Comparison of ENCODE assay signal across 25 cellular contexts in the genomic region with DNA sequence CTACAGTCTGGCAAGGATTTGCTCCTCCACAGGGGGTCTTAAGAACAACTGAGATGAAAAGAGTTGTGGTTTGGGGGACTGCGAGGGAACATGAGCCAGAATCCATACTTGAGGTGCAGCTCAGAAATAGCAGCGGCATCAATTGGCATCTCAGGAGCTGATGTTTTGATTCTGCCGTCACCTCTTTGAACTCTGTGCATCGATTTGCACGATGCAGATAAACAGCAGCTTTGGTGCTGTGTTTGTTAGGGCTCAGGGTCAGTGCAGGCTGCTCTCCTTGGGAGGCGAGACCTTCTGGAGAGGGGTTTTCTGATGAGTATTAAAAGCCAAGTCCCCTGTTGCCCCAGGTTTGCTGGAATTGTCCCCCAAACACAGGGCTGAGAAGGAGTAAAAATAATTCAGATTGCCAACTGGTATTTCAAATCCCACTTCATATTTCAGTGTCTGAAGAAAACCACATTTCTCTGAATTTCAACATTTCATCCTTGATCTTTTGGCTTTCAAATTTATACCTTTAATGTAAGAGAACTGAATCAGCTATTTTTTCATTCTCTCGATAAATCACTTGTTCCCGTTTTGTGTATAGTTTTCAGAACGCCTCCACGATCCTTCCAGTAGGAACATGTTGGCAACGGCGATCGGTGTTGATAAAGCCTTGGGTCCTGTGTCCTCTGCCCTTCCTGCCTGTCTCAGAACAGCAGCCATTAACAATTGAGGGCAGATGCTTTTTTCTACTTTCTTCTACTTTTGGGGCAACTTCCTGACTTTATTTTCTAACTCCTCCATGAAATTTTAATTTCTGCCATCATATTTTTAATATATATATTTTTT.
"Had no signal": no experiment of that assay in that cellular context is flagged by ENCODE, and none has a peak within 500 bp of the region (broad histone marks: within the 10 kb centered on the region; RNA-seq: fewer than 3 reads in every experiment).

No MANE protein-coding gene starts in this region.

- H3K4me1 ChIP-seq: foreskin keratinocyte, prostate gland had no signal

- H3K4me1 Mint-ChIP-seq: activated naive CD8-positive, alpha-beta T cell treated with anti-CD3 and anti-CD28 coated beads, Interleukin-2, amount 50 U/mL, for 24 hours had no signal

- H3K27ac ChIP-seq: foreskin keratinocyte, ovary, prostate gland, tibial artery, WERI-Rb-1 had no signal

- DNase-seq: activated CD4-positive, alpha-beta T cell treated with anti-CD3 and anti-CD28 coated beads for 1 hour; activated CD4-positive, alpha-beta T cell treated with anti-CD3 and anti-CD28 coated beads, Interleukin-2, amount 50 U/mL, for 1 hour; activated CD8-positive, alpha-beta T cell treated with anti-CD3 and anti-CD28 coated beads, Interleukin-2, amount 10 ng/mL, durations not matched to agents 7 days and 5 days; activated gamma-delta T cell; activated naive CD4-positive, alpha-beta T cell treated with anti-CD3 and anti-CD28 coated beads, Interleukin-2, amount 50 U/mL, for 16 hours; activated naive CD8-positive, alpha-beta T cell treated with anti-CD3 and anti-CD28 coated beads, Interleukin-2, amount 50 U/mL, for 24 hours; aorta; effector CD4-positive, alpha-beta T cell; erythroblast; foreskin keratinocyte; left lung; naive thymus-derived CD4-positive, alpha-beta T cell; ovary; right cardiac atrium; stimulated activated CD4-positive, alpha-beta T cell treated with anti-CD3 and anti-CD28 coated beads, Interleukin-12 subunit alpha, Interleukin-12 subunit beta, amount 100 ng/mL, for 4 hours; stimulated activated CD4-positive, alpha-beta T cell treated with anti-CD3 and anti-CD28 coated beads, Interleukin-4, amount 100 ng/mL, for 4 hours; stimulated activated naive CD8-positive, alpha-beta T cell treated with anti-CD3 and anti-CD28 coated beads, Interleukin-15, amount 100 ng/mL, for 72 hours; tibial artery; WERI-Rb-1 had no signal

- H3K36me3 Mint-ChIP-seq: naive thymus-derived CD4-positive, alpha-beta T cell had no signal

- ATAC-seq: activated CD8-positive, alpha-beta T cell treated with anti-CD3 and anti-CD28 coated beads, Interleukin-2, amount 10 ng/mL, durations not matched to agents 7 days and 5 days; activated naive CD8-positive, alpha-beta T cell treated with anti-CD3 and anti-CD28 coated beads, Interleukin-2, amount 50 U/mL, for 24 hours; foreskin keratinocyte; stimulated activated naive CD8-positive, alpha-beta T cell treated with anti-CD3 and anti-CD28 coated beads, Interleukin-15, amount 100 ng/mL, for 72 hours had no signal

- H3K4me3 ChIP-seq: left lung, lung, ovary, prostate gland, tibial artery had no signal

- H3K9me3 Mint-ChIP-seq: activated naive CD8-positive, alpha-beta T cell treated with anti-CD3 and anti-CD28 coated beads, Interleukin-2, amount 50 U/mL, for 24 hours; activated T-helper 1 cell treated with anti-CD3 and anti-CD28 coated beads, Interleukin-12 subunit alpha, Interleukin-12 subunit beta, Interleukin-2, Interleukin-4 antibody, amounts not matched to agents 30 ng/mL and 10 ng/mL and 1 ng/mL, durations not matched to agents 14 hours and 24 hours and 36 hours; naive thymus-derived CD4-positive, alpha-beta T cell; stimulated activated naive CD8-positive, alpha-beta T cell treated with anti-CD3 and anti-CD28 coated beads, Interleukin-15, amount 100 ng/mL, for 72 hours; T-helper 2 cell treated with Interferon-gamma antibody and Interleukin-4, amounts not matched to agents 5 μg/mL and 100 μg/mL, for 36 hours had no signal

- H3K4me3 Mint-ChIP-seq: activated CD8-positive, alpha-beta T cell treated with anti-CD3 and anti-CD28 coated beads, Interleukin-2, amount 10 ng/mL, durations not matched to agents 7 days and 5 days; activated naive CD8-positive, alpha-beta T cell treated with anti-CD3 and anti-CD28 coated beads, Interleukin-2, amount 50 U/mL, for 24 hours; activated T-helper 1 cell treated with anti-CD3 and anti-CD28 coated beads, Interleukin-12 subunit alpha, Interleukin-12 subunit beta, Interleukin-2, Interleukin-4 antibody, amounts not matched to agents 30 ng/mL and 10 ng/mL and 1 ng/mL, durations not matched to agents 14 hours and 24 hours and 36 hours; brain; naive thymus-derived CD4-positive, alpha-beta T cell; neural crest cell; stimulated activated naive CD8-positive, alpha-beta T cell treated with anti-CD3 and anti-CD28 coated beads, Interleukin-15, amount 100 ng/mL, for 72 hours; T-helper 2 cell treated with Interferon-gamma antibody and Interleukin-4, amounts not matched to agents 5 μg/mL and 100 μg/mL, for 36 hours had no signal

- H3K27ac Mint-ChIP-seq: activated CD8-positive, alpha-beta T cell treated with anti-CD3 and anti-CD28 coated beads, Interleukin-2, amount 10 ng/mL, durations not matched to agents 7 days and 5 days; activated naive CD8-positive, alpha-beta T cell treated with anti-CD3 and anti-CD28 coated beads, Interleukin-2, amount 50 U/mL, for 24 hours; activated T-helper 1 cell treated with anti-CD3 and anti-CD28 coated beads, Interleukin-12 subunit alpha, Interleukin-12 subunit beta, Interleukin-2, Interleukin-4 antibody, amounts not matched to agents 30 ng/mL and 10 ng/mL and 1 ng/mL, durations not matched to agents 14 hours and 24 hours and 36 hours; naive thymus-derived CD4-positive, alpha-beta T cell; stimulated activated naive CD8-positive, alpha-beta T cell treated with anti-CD3 and anti-CD28 coated beads, Interleukin-15, amount 100 ng/mL, for 72 hours; T-helper 2 cell treated with Interferon-gamma antibody and Interleukin-4, amounts not matched to agents 5 μg/mL and 100 μg/mL, for 36 hours had no signal

- H3K36me3 ChIP-seq: left lung, ovary, prostate gland, tibial artery, WERI-Rb-1 had no signal

- H3K27me3 ChIP-seq: foreskin keratinocyte, left lung, ovary, tibial artery had no signal

- H3K9me3 ChIP-seq: left lung, ovary, prostate gland, tibial artery had no signal
